ENCODE assay signal across 13 cellular contexts in genomic region chr2:69535739-69536374, GRCh38.
DNase-seq lines count a peak whose midpoint lies in the region; ATAC-seq, FAIRE-seq and TF ChIP-seq lines count a peak whose summit lies in the region.
"Had no signal": no experiment of that assay in that cellular context is flagged by ENCODE, and none has a peak within 500 bp of the region (broad histone marks: within the 10 kb centered on the region; RNA-seq: fewer than 3 reads in every experiment).

No MANE protein-coding gene starts in this region.

- peaks cover 3 to 5% of the 10 kb centered on the region in 2 donors for H3K4me1 ChIP-seq in small intestine (ENCODE audit: control insufficient read depth in 2 of 2, insufficient read depth in 1 of 2, low read depth in 1 of 2, low read length in 1 of 2)
- H3K4me1 ChIP-seq: transverse colon had no signal

- peaks cover 4% of the 10 kb centered on the region for H3K9me3 Mint-ChIP-seq in activated T-cell treated with anti-CD3 and anti-CD28 coated beads, Interleukin-2, amount 50 U/mL, for 24 hours

- no peaks in the 10 kb centered on the region for H3K27me3 Mint-ChIP-seq in activated T-cell treated with anti-CD3 and anti-CD28 coated beads, Interleukin-2, amount 50 U/mL, for 24 hours

- H3K36me3 Mint-ChIP-seq in activated T-cell treated with anti-CD3 and anti-CD28 coated beads, Interleukin-2, amount 50 U/mL, for 24 hours (ENCODE audit: low read depth): peaks cover 94% of the 10 kb centered on the region

- DNase-seq in activated T-cell treated with anti-CD3 and anti-CD28 coated beads, Interleukin-2, amount 50 U/mL, for 24 hours: no peak
- DNase-seq in activated T-cell treated with anti-CD3 and anti-CD28 coated beads for 4 hours: no peak
- no peak for DNase-seq in WERI-Rb-1
- DNase-seq in small intestine: peak; percentile 10
- no peak for DNase-seq in HuH-7.5 (ENCODE audit: low spot score)
- no peak for DNase-seq in activated CD4-positive, alpha-beta T cell treated with anti-CD3 and anti-CD28 coated beads, Interleukin-2, amount 50 U/mL, for 48 hours
- DNase-seq in midbrain (lab: John Stamatoyannopoulos, UW): no peak
- DNase-seq: head of caudate nucleus; NCI-H1417; stimulated activated CD4-positive, alpha-beta T cell treated with anti-CD3 and anti-CD28 coated beads, Interleukin-2, amount 100 ng/mL, for 48 hours; transverse colon had no signal

- H3K36me3 ChIP-seq in WERI-Rb-1 (peaks cover 19% of the 10 kb centered on the region), small intestine (ENCODE audit: control insufficient read depth in 2 of 2, insufficient read depth in 2 of 2, low read length in 2 of 2) (peaks cover 3 to 5% of the 10 kb centered on the region in 2 donors)

- peak; percentile 78 for ATAC-seq in HG02973 (IDR thresholded peaks at IDR 0.05; ENCODE audit: unreplicated experiment)

- peak overlapping the region; percentile 38 for H3K27ac Mint-ChIP-seq in activated T-cell treated with anti-CD3 and anti-CD28 coated beads, Interleukin-2, amount 50 U/mL, for 24 hours
- H3K27ac Mint-ChIP-seq: nephron had no signal

- H3K4me1 Mint-ChIP-seq in activated T-cell treated with anti-CD3 and anti-CD28 coated beads, Interleukin-2, amount 50 U/mL, for 24 hours (ENCODE audit: low read depth): peaks cover 27% of the 10 kb centered on the region
- H3K4me1 Mint-ChIP-seq: nephron had no signal

- H3K27ac ChIP-seq in WERI-Rb-1 (peak overlapping the region; percentile 46), small intestine (ENCODE audit: low read depth in 1 of 2, low read length in 1 of 2) (no peak overlapping the region)
- H3K27ac ChIP-seq: transverse colon had no signal

- WGBS in small intestine, 3 donors: 56 to 69% (median 57%) methylated on average over 5 of the region's 5 CpGs

- FAIRE-seq in small intestine (lab: Jason Lieb, UNC): no peak

- no peak for TF ChIP-seq CTCF in WERI-Rb-1 (IDR thresholded peaks at IDR 0.05; ENCODE audit: low read depth, low read length)

- H3K4me3 Mint-ChIP-seq in activated T-cell treated with anti-CD3 and anti-CD28 coated beads, Interleukin-2, amount 50 U/mL, for 24 hours: no peak overlapping the region
- H3K4me3 Mint-ChIP-seq: nephron had no signal

- H3K4me3 ChIP-seq in WERI-Rb-1 (ENCODE audit: low read depth, low read length) (no peak overlapping the region), small intestine (ENCODE audit: low read depth in 1 of 2, low read length in 2 of 2) (no peak overlapping the region)
- H3K4me3 ChIP-seq: transverse colon had no signal

- H3K9me3 ChIP-seq in WERI-Rb-1 (ENCODE audit: severe bottlenecking): peaks cover 2% of the 10 kb centered on the region
- H3K9me3 ChIP-seq in small intestine (ENCODE audit: control insufficient read depth, low read depth): no peaks in the 10 kb centered on the region

- no peaks in the 10 kb centered on the region for H3K27me3 ChIP-seq in WERI-Rb-1 (ENCODE audit: insufficient read depth, low read depth, severe bottlenecking)
- no peaks in the 10 kb centered on the region for H3K27me3 ChIP-seq in small intestine (ENCODE audit: control insufficient read depth in 2 of 2, insufficient read depth in 2 of 2, low read length in 2 of 2)
- H3K27me3 ChIP-seq: transverse colon had no signal
